Comparison of ENCODE assay signal across 20 cellular contexts in genomic region chr10:132884041-132884440, GRCh38. TPM values are rescaled to one million over a fixed set of nuclear protein-coding genes. Genes with fewer than 3 reads are reported as not detected.
DNase-seq lines count a peak whose midpoint lies in the region; ATAC-seq, FAIRE-seq and TF ChIP-seq lines count a peak whose summit lies in the region.
"Had no signal": no experiment of that assay in that cellular context is flagged by ENCODE, and none has a peak within 500 bp of the region (broad histone marks: within the 10 kb centered on the region; RNA-seq: fewer than 3 reads in every experiment).

No MANE protein-coding gene starts in this region.

- WGBS in aorta, 2 donors, result 71 to 74% methylated on average over 18 of the region's 18 CpGs

- H3K9me3 ChIP-seq in right atrium auricular region (no peaks in the 10 kb centered on the region), kidney (ENCODE audit: control insufficient read depth in 1 of 2, low read length in 2 of 2) (no peaks in the 10 kb centered on the region), aorta (ENCODE audit: control insufficient read depth, low read length) (no peaks in the 10 kb centered on the region)

- no peak for TF ChIP-seq CTCF in right atrium auricular region (IDR thresholded peaks at IDR 0.05)
- TF ChIP-seq CTCF in kidney (IDR thresholded peaks at IDR 0.05; ENCODE audit: borderline replicate concordance, extremely low read depth, insufficient read depth), result no peak

- intact Hi-C loops in left ventricle myocardium superior (cut with micrococcal nuclease) (no loop called here), kidney (cut with DNase I) (no loop called here), sciatic nerve (cut with DNase I) (no loop called here), aorta (cut with DNase I) (no loop called here)

- H3K9ac ChIP-seq in kidney (ENCODE audit: low read length in 2 of 2), result no peak overlapping the region
- H3K9ac ChIP-seq: GM23248 had no signal

- H3K4me1 ChIP-seq in right atrium auricular region (no peaks in the 10 kb centered on the region), kidney (ENCODE audit: control insufficient read depth in 1 of 2, insufficient read depth in 1 of 2, low read depth in 1 of 2, low read length in 2 of 2) (peaks cover 0 to 2% of the 10 kb centered on the region in 2 donors), aorta (ENCODE audit: control insufficient read depth in 1 of 2, insufficient read depth in 2 of 2, low read length in 2 of 2) (no peaks in the 10 kb centered on the region)

- DNase-seq in left ventricle myocardium superior (peak; percentile 4), right atrium auricular region (ENCODE audit: low spot score) (no peak), kidney (peak; percentile 60), sciatic nerve (ENCODE audit: low spot score) (peak; percentile 45), aorta (peak; percentile 21 to 63)
- DNase-seq in stimulated activated CD4-positive, alpha-beta T cell treated with anti-CD3 and anti-CD28 coated beads, Interleukin-15, amount 100 ng/mL, for 24 hours, result no peak
- DNase-seq: AML-193, DMS 273 treated with DMSO at 0.1 percent for 48 hours, GDM1, KG1, NCI-H1436, NCI-H2029, NCI-H2171 treated with DMSO at 0.1 percent for 48 hours, NCI-H82, PC-3, SHP77 had no signal

- ATAC-seq in left ventricle myocardium superior (no peak), sciatic nerve (no peak), aorta (ENCODE audit: low FRiP score) (no peak), GM18868 (IDR thresholded peaks at IDR 0.05; ENCODE audit: unreplicated experiment) (no peak)
- ATAC-seq: GM12878, PC-3 had no signal

- H3K4me3 ChIP-seq in right atrium auricular region (no peak overlapping the region), kidney (ENCODE audit: low read length in 2 of 2) (no peak overlapping the region), aorta (ENCODE audit: low read length in 2 of 2) (no peak overlapping the region)
- H3K4me3 ChIP-seq: GM12878, GM23248 had no signal

- H3K36me3 ChIP-seq in right atrium auricular region (no peaks in the 10 kb centered on the region), kidney (ENCODE audit: control insufficient read depth in 1 of 2, insufficient read depth in 2 of 2, low read length in 2 of 2) (no peaks in the 10 kb centered on the region), aorta (ENCODE audit: control insufficient read depth in 1 of 2, insufficient read depth in 2 of 2, low read length in 1 of 2) (no peaks in the 10 kb centered on the region)

- H3K27ac ChIP-seq in right atrium auricular region (no peak overlapping the region), kidney (ENCODE audit: low read depth in 2 of 2, low read length in 2 of 2) (no peak overlapping the region), aorta (ENCODE audit: low read depth in 1 of 2, low read length in 2 of 2) (no peak overlapping the region)
- H3K27ac ChIP-seq: GM23248 had no signal

- no peak for FAIRE-seq in kidney (lab: Jason Lieb, UNC)
- FAIRE-seq: GM12878 had no signal

- no peaks in the 10 kb centered on the region for H3K27me3 ChIP-seq in right atrium auricular region
- no peaks in the 10 kb centered on the region for H3K27me3 ChIP-seq in aorta (ENCODE audit: control insufficient read depth in 1 of 2, insufficient read depth in 2 of 2, low read length in 1 of 2)

RNA-seq across cellular contexts. Expression of gene CFAP46, which starts 58.3 kb away (rescaled TPM):
- 1.5 TPM for total RNA-seq in left ventricle myocardium superior
- 1 to 10 TPM in 1 of 2 donors, under 1 TPM in 1; 0.35 to 1.5 TPM for total RNA-seq in right atrium auricular region
- total RNA-seq in kidney, result 8.3 TPM
- polyA plus RNA-seq in kidney (ENCODE audit: insufficient read depth, low read depth, low replicate concordance), result 3.8 TPM
- total RNA-seq in sciatic nerve, result 1.1 TPM
- total RNA-seq in aorta, result under 1 TPM in 1 of 2 donors, not detected in 1; 0.42 TPM
- not detected for polyA plus RNA-seq in aorta
- total RNA-seq: GM12878 had no signal
- polyA plus RNA-seq: CD14-positive monocyte had no signal

Comparison
In these comparisons a context has a peak if more than half of its experiments do, and no peak if none do; other contexts are left out.
1. DNase-seq: peak in left ventricle myocardium superior (single experiment), kidney (single experiment), sciatic nerve (single experiment) and aorta (2 of 2); none in right atrium auricular region (single experiment) and stimulated activated CD4-positive, alpha-beta T cell treated with anti-CD3 and anti-CD28 coated beads, Interleukin-15, amount 100 ng/mL, for 24 hours (single experiment).